ENCODE assay signal across 18 cellular contexts in the genomic region with DNA sequence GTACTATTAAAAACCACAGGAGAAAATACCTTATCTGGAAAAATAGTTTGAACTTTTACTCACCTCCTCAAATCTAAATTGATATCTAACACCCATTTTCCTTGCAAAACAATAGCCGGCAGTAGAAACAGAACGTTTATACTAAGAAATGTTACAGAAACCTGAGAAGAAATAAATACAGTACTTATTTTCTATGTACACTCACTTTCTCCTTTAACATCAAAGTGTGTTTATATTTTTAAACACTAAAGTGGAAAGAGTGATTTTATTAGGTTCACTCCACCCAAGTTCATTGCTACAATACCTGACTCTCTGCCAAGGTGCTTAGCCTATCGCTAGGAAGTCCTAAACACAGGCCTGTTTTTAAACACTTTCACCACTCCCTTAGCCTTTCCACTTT.
DNase-seq lines count a peak whose midpoint lies in the region; ATAC-seq and TF ChIP-seq lines count a peak whose summit lies in the region.
"Had no signal": no experiment of that assay in that cellular context is flagged by ENCODE, and none has a peak within 500 bp of the region (broad histone marks: within the 10 kb centered on the region; RNA-seq: fewer than 3 reads in every experiment).

No MANE protein-coding gene starts in this region.

- H3K4me3 ChIP-seq in choroid plexus epithelial cell (ENCODE audit: low read depth, low read length), result no peak overlapping the region
- no peak overlapping the region for H3K4me3 ChIP-seq in effector memory CD4-positive, alpha-beta T cell (ENCODE audit: insufficient read depth, low read depth, low read length, poor library complexity, severe bottlenecking)

- H3K4me1 ChIP-seq in effector memory CD4-positive, alpha-beta T cell (ENCODE audit: control insufficient read depth, insufficient read depth, low read length, poor library complexity, severe bottlenecking), result no peaks in the 10 kb centered on the region

- peaks cover 4% of the 10 kb centered on the region for H3K27me3 ChIP-seq in effector memory CD4-positive, alpha-beta T cell (replicated peaks; ENCODE audit: control insufficient read depth, insufficient read depth, low read length, poor library complexity, severe bottlenecking)

- TF ChIP-seq CTCF in choroid plexus epithelial cell (conservative IDR thresholded peaks at IDR 0.05; ENCODE audit: low read depth, low read length) (no peak), GM10266 (IDR thresholded peaks at IDR 0.05; ENCODE audit: control insufficient read depth, insufficient read depth, low read depth, missing control alignments) (no peak)

- H3K27ac ChIP-seq in effector memory CD4-positive, alpha-beta T cell (ENCODE audit: insufficient read depth, low read length, poor library complexity, severe bottlenecking), result no peak overlapping the region

- H3K36me3 ChIP-seq in effector memory CD4-positive, alpha-beta T cell (ENCODE audit: control insufficient read depth, insufficient read depth, low read length), result no peaks in the 10 kb centered on the region

- ATAC-seq in left ventricle myocardium superior (peak; percentile 63), GM21526 (IDR thresholded peaks at IDR 0.05; ENCODE audit: low FRiP score, unreplicated experiment) (no peak)
- ATAC-seq: HCT116 had no signal

- intact Hi-C loops in left ventricle myocardium superior (cut with micrococcal nuclease), result no loop called here

- H3K9me3 ChIP-seq in effector memory CD4-positive, alpha-beta T cell (ENCODE audit: control insufficient read depth, low read length), result peaks cover 3% of the 10 kb centered on the region

- DNase-seq in HT-29 (ENCODE audit: low spot score), result peak; percentile 58
- peak; percentile 49 for DNase-seq in choroid plexus epithelial cell (ENCODE audit: low read depth)
- no peak for DNase-seq in left ventricle myocardium superior
- DNase-seq in renal cortical epithelial cell (ENCODE audit: low read depth), result peak; percentile 11
- DNase-seq in effector memory CD4-positive, alpha-beta T cell, result no peak
- no peak for DNase-seq in DMS153 (lab: John Stamatoyannopoulos, UW)
- no peak for DNase-seq in GM10266 (ENCODE audit: extremely low spot score)
- DNase-seq: ACHN; AML-193; CD4-positive, CD25-positive, alpha-beta regulatory T cell; DMS53; NCI-H1092 treated with DMSO at 0.1 percent for 48 hours; NCI-H1694; NCI-H446; NCI-H69; SW 1271 had no signal

Comparison
In these comparisons a context has a peak if more than half of its experiments do, and no peak if none do; other contexts are left out.
1. DNase-seq: peak in HT-29 (single experiment), choroid plexus epithelial cell (single experiment) and renal cortical epithelial cell (single experiment); none in left ventricle myocardium superior (single experiment), effector memory CD4-positive, alpha-beta T cell (0 of 3), DMS153 (single experiment) and GM10266 (single experiment).